ENCODE assay signal across 25 cellular contexts in the genomic region with DNA sequence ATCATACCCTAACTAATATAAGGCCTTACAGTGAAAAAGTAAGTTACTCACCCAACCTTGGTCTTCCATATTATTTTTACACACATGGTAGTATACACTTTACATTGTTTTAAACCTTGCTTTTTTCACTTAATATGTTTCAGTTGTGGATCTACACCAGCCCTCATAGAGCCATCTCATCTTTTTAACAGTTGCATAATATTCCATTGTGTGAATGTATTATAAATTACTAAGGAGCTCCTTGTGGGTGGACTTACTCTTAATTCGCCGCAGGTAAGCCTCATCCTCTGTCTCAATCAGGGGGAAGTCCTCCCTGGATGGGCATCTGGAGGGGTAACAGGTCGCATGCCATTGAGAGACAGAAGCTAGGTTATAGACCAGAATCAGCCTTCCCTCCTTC. TPM values are rescaled to one million over a fixed set of nuclear protein-coding genes. Genes with fewer than 3 reads are reported as not detected.
"Had no signal": no experiment of that assay in that cellular context is flagged by ENCODE, and none has a peak within 500 bp of the region (broad histone marks: within the 10 kb centered on the region; RNA-seq: fewer than 3 reads in every experiment).

No MANE protein-coding gene starts in this region.

- ATAC-seq: activated CD8-positive, alpha-beta T cell treated with anti-CD3 and anti-CD28 coated beads for 36 hours; activated T-cell treated with anti-CD3 and anti-CD28 coated beads, Interleukin-2, amount 50 U/mL, for 4 hours; esophagus mucosa; gastroesophageal sphincter; heart left ventricle; pancreas had no signal

- H3K27me3 ChIP-seq: adrenal gland, breast epithelium, gastroesophageal sphincter, heart left ventricle, left lung, pancreas, sigmoid colon, tibial artery had no signal

- H3K4me3 ChIP-seq: adrenal gland, breast epithelium, coronary artery, gastroesophageal sphincter, heart left ventricle, left lung, pancreas, sigmoid colon, tibial artery had no signal

- H3K9me3 ChIP-seq: adrenal gland, breast epithelium, gastroesophageal sphincter, heart left ventricle, left lung, pancreas, sigmoid colon, SK-N-SH, tibial artery had no signal

- H3K4me1 ChIP-seq: adrenal gland, breast epithelium, pancreas, sigmoid colon had no signal

- H3K4me1 Mint-ChIP-seq: neural crest cell had no signal

- H3K27ac ChIP-seq: adrenal gland, breast epithelium, coronary artery, gastroesophageal sphincter, heart left ventricle, pancreas, sigmoid colon, tibial artery had no signal

- H3K4me2 ChIP-seq: SK-N-SH had no signal

- H3K4me3 Mint-ChIP-seq: activated B cell treated with CpG ODN at 0.5 μM for 24 hours; activated CD8-positive, alpha-beta T cell treated with anti-CD3 and anti-CD28 coated beads for 36 hours; activated T-cell treated with anti-CD3 and anti-CD28 coated beads, Interleukin-2, amount 50 U/mL, for 4 hours; neural crest cell had no signal

- DNase-seq: activated B cell treated with CpG ODN at 0.5 μM for 24 hours; activated CD4-positive, alpha-beta T cell treated with anti-CD3 and anti-CD28 coated beads for 48 hours; activated CD8-positive, alpha-beta T cell treated with anti-CD3 and anti-CD28 coated beads for 36 hours; activated gamma-delta T cell; activated T-cell treated with anti-CD3 and anti-CD28 coated beads, Interleukin-2, amount 50 U/mL, for 4 hours; adrenal gland; heart left ventricle; left lung; midbrain; pancreas; sigmoid colon; SK-N-SH; stimulated activated CD4-positive, alpha-beta T cell treated with anti-CD3 and anti-CD28 coated beads, Interleukin-4, amount 100 ng/mL, for 24 hours; stimulated activated naive CD4-positive, alpha-beta T cell; substantia nigra; tibial artery had no signal

- H3K27me3 Mint-ChIP-seq: activated B cell treated with CpG ODN at 0.5 μM for 24 hours; activated CD8-positive, alpha-beta T cell treated with anti-CD3 and anti-CD28 coated beads for 36 hours had no signal

- H3K27ac Mint-ChIP-seq: activated CD8-positive, alpha-beta T cell treated with anti-CD3 and anti-CD28 coated beads for 36 hours had no signal

- H3K9me3 Mint-ChIP-seq: activated B cell treated with CpG ODN at 0.5 μM for 24 hours; activated CD8-positive, alpha-beta T cell treated with anti-CD3 and anti-CD28 coated beads for 36 hours; activated T-cell treated with anti-CD3 and anti-CD28 coated beads, Interleukin-2, amount 50 U/mL, for 4 hours; neural crest cell had no signal

RNA-seq across cellular contexts. Expression of gene RXFP4, which starts 13.2 kb away (rescaled TPM):
- total RNA-seq: activated B cell treated with CpG ODN at 0.5 μM for 24 hours; activated CD8-positive, alpha-beta T cell treated with anti-CD3 and anti-CD28 coated beads for 36 hours; activated T-cell treated with anti-CD3 and anti-CD28 coated beads, Interleukin-2, amount 50 U/mL, for 4 hours; adrenal gland; astrocyte; breast epithelium; esophagus mucosa; heart left ventricle; kidney epithelial cell; left lung; lung microvascular endothelial cell; neural crest cell; sigmoid colon; urinary bladder had no signal
